ENCODE assay signal across 9 cellular contexts in the genomic region with DNA sequence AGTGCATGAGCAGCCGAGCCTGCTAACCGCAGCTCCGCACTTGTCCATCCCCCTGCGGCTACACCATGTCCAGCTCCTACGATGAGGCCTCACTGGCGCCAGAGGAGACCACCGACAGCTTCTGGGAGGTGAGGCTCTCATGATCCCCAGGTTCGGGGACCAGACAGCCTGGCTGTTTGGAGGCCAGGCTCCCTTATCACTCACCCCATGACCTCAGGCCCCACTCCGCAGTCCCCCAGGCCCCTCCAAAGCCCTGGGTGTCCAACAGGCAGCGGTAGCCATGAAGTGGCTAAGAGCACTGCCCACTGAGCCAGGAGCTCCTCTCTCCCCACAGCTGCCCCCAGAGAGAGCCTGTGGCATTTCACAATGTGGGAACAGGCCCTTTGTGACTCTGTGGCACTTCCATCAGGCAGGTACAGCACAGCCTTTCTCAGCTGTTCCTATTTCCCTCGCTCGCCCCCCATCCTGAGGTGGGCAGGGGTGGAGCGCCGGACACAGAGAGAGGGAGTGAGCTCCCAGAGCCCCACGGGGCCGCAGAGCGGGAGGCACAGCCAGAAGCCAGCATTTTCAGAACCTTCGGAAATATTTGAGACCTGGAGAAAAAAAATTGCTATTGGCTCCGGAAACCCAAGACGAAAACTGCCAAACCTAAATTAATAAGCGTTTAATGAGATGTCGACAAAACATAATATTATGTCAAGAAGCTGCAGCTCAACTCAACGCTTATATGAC. TPM values are rescaled to one million over a fixed set of nuclear protein-coding genes. Genes with fewer than 3 reads are reported as not detected.
A peak's percentile ranks its signal among the peaks of the same experiment; 100 is the strongest.
DNase-seq lines count a peak whose midpoint lies in the region; ATAC-seq, FAIRE-seq and TF ChIP-seq lines count a peak whose summit lies in the region.
"Had no signal": no experiment of that assay in that cellular context is flagged by ENCODE, and none has a peak within 500 bp of the region (broad histone marks: within the 10 kb centered on the region; RNA-seq: fewer than 3 reads in every experiment).

No MANE protein-coding gene starts in this region.

- H2AFZ ChIP-seq in OCI-LY3 (ENCODE audit: low read depth, low read length) = 0 out of 2 replicates have a peak overlapping the region, but pooled peaks have one; percentile 61

- peak overlapping the region; percentile 2 for H3K27ac ChIP-seq in CD4-positive, CD25-positive, alpha-beta regulatory T cell (ENCODE audit: insufficient read depth, low read length, poor library complexity, severe bottlenecking)
- no peak overlapping the region for H3K27ac ChIP-seq in OCI-LY3 (ENCODE audit: low read length)
- H3K27ac ChIP-seq in esophagus muscularis mucosa (replicated peaks in 1 of 4) = peak overlapping the region; percentile 63 to 72 (median 69)
- peak overlapping the region in 1 of 2 donors; percentile 29 for H3K27ac ChIP-seq in ovary

- H3K4me2 ChIP-seq in OCI-LY3 (ENCODE audit: low read length) = peak overlapping the region; percentile 77

- peak overlapping the region in 1 of 3 donors; percentile 46 for H3K27ac Mint-ChIP-seq in CD4-positive, CD25-positive, alpha-beta regulatory T cell
- H3K27ac Mint-ChIP-seq: activated naive CD8-positive, alpha-beta T cell treated with anti-CD3 and anti-CD28 coated beads, Interleukin-2, amount 10 ng/mL, durations not matched to agents 7 days and 5 days had no signal

- H3K4me1 ChIP-seq in CD4-positive, CD25-positive, alpha-beta regulatory T cell (ENCODE audit: control insufficient read depth, insufficient read depth, low read length, poor library complexity, severe bottlenecking) = peaks cover 5% of the 10 kb centered on the region
- H3K4me1 ChIP-seq in OCI-LY3 (ENCODE audit: low read length) (peaks cover 10% of the 10 kb centered on the region), esophagus muscularis mucosa (peaks cover 5 to 18% (median 14%) of the 10 kb centered on the region in 4 donors), ovary (ENCODE audit: insufficient read depth) (no peaks in the 10 kb centered on the region)

- TF ChIP-seq CTCF in OCI-LY3 (IDR thresholded peaks at IDR 0.05; ENCODE audit: low read depth, low read length) (no peak), esophagus muscularis mucosa (IDR thresholded peaks at IDR 0.05) (no peak), ovary (IDR thresholded peaks at IDR 0.05) (no peak)

- peaks cover 4% of the 10 kb centered on the region for H3K27me3 Mint-ChIP-seq in CD4-positive, CD25-positive, alpha-beta regulatory T cell
- H3K27me3 Mint-ChIP-seq: activated naive CD8-positive, alpha-beta T cell treated with anti-CD3 and anti-CD28 coated beads, Interleukin-2, amount 10 ng/mL, durations not matched to agents 7 days and 5 days had no signal

- H4K20me1 ChIP-seq in OCI-LY3 (ENCODE audit: insufficient read depth, low read length) = no peaks in the 10 kb centered on the region

- peak overlapping the region; percentile 49 for H3K9ac ChIP-seq in OCI-LY3 (ENCODE audit: low read length)

- H3K9me3 ChIP-seq in CD4-positive, CD25-positive, alpha-beta regulatory T cell (ENCODE audit: control insufficient read depth in 2 of 2, low read length in 2 of 2) = no peaks in the 10 kb centered on the region
- H3K9me3 ChIP-seq in OCI-LY3 (ENCODE audit: insufficient read depth, low read length) (no peaks in the 10 kb centered on the region), esophagus muscularis mucosa (no peaks in the 10 kb centered on the region), ovary (no peaks in the 10 kb centered on the region)

- ATAC-seq in CD4-positive, CD25-positive, alpha-beta regulatory T cell (ENCODE audit: low read depth in 2 of 2) = no peak
- no peak for ATAC-seq in GM18858 (IDR thresholded peaks at IDR 0.05; ENCODE audit: unreplicated experiment)

- H3K4me1 Mint-ChIP-seq in CD4-positive, CD25-positive, alpha-beta regulatory T cell = peaks cover 0 to 8% (median 1%) of the 10 kb centered on the region in 4 donors

- intact Hi-C loops in esophagus muscularis mucosa (cut with DNase I) = no loop called here
- intact Hi-C loops in ovary (cut with DNase I) = loop anchor here in 2 of 4 donors (5.0 kb wide), 1 partner anchor 81 kb away; no protein-coding TSS in a partner anchor

- WGBS in esophagus muscularis mucosa = 35% methylated on average over 14 of the region's 23 CpGs
- WGBS in ovary, 3 donors = 48 to 49% (median 48%) methylated on average over 22 to 23 of the region's 23 CpGs

- peak overlapping the region; percentile 62 for H3K4me3 ChIP-seq in CD4-positive, CD25-positive, alpha-beta regulatory T cell (ENCODE audit: low read depth, low read length)
- peak overlapping the region; percentile 73 for H3K4me3 ChIP-seq in OCI-LY3 (ENCODE audit: low read length)
- H3K4me3 ChIP-seq in esophagus muscularis mucosa = peak overlapping the region; percentile 36 to 49 (median 42)
- peak overlapping the region; percentile 23 for H3K4me3 ChIP-seq in ovary

- no peaks in the 10 kb centered on the region for H3K36me3 Mint-ChIP-seq in CD4-positive, CD25-positive, alpha-beta regulatory T cell
- H3K36me3 Mint-ChIP-seq: activated naive CD8-positive, alpha-beta T cell treated with anti-CD3 and anti-CD28 coated beads, Interleukin-2, amount 10 ng/mL, durations not matched to agents 7 days and 5 days had no signal

- TF ChIP-seq EP300 in esophagus muscularis mucosa (IDR thresholded peaks at IDR 0.05) (no peak), ovary (IDR thresholded peaks at IDR 0.05) (no peak)

- no peak overlapping the region for H3K4me3 Mint-ChIP-seq in CD4-positive, CD25-positive, alpha-beta regulatory T cell

- no peak for TF ChIP-seq POLR2A in esophagus muscularis mucosa (IDR thresholded peaks at IDR 0.05; ENCODE audit: low read depth)
- TF ChIP-seq POLR2A in ovary (IDR thresholded peaks at IDR 0.05) = no peak

- H3K27me3 ChIP-seq in CD4-positive, CD25-positive, alpha-beta regulatory T cell (ENCODE audit: control insufficient read depth, insufficient read depth, low read length) = no peaks in the 10 kb centered on the region
- no peaks in the 10 kb centered on the region for H3K27me3 ChIP-seq in OCI-LY3 (ENCODE audit: low read depth, low read length)
- no peaks in the 10 kb centered on the region for H3K27me3 ChIP-seq in esophagus muscularis mucosa
- H3K27me3 ChIP-seq in ovary = no peaks in the 10 kb centered on the region

- H3K9me3 Mint-ChIP-seq in CD4-positive, CD25-positive, alpha-beta regulatory T cell = no peaks in the 10 kb centered on the region
- H3K9me3 Mint-ChIP-seq: activated naive CD8-positive, alpha-beta T cell treated with anti-CD3 and anti-CD28 coated beads, Interleukin-2, amount 10 ng/mL, durations not matched to agents 7 days and 5 days had no signal

- FAIRE-seq in HTR-8/SVneo (lab: Jason Lieb, UNC) = no peak

- H3K36me3 ChIP-seq in CD4-positive, CD25-positive, alpha-beta regulatory T cell (ENCODE audit: control insufficient read depth, insufficient read depth, low read length) = no peaks in the 10 kb centered on the region
- H3K36me3 ChIP-seq in OCI-LY3 (replicated peaks; ENCODE audit: low read depth, low read length) (no peaks in the 10 kb centered on the region), esophagus muscularis mucosa (no peaks in the 10 kb centered on the region), ovary (no peaks in the 10 kb centered on the region)

- no peaks in the 10 kb centered on the region for H3K79me2 ChIP-seq in OCI-LY3 (ENCODE audit: low read length)

- DNase-seq in CD4-positive, CD25-positive, alpha-beta regulatory T cell = no peak
- no peak for DNase-seq in esophagus muscularis mucosa (ENCODE audit: extremely low spot score)
- DNase-seq in ovary = peak; percentile 40 to 66 (median 57)
- DNase-seq in HT-29 (ENCODE audit: low spot score) = no peak
- no peak for DNase-seq in HTR-8/SVneo (ENCODE audit: insufficient read length, low spot score)
- no peak for DNase-seq in DMS53 (lab: John Stamatoyannopoulos, UW)

RNA-seq across cellular contexts. Expression of a gene that starts 29.7 kb away (rescaled TPM):
- 0.35 TPM for total RNA-seq in CD4-positive, CD25-positive, alpha-beta regulatory T cell
- not detected for polyA plus RNA-seq in CD4-positive, CD25-positive, alpha-beta regulatory T cell
- total RNA-seq in esophagus muscularis mucosa (not detected), ovary (1 to 10 TPM in 1 of 7 donors, under 1 TPM in 4, not detected in 2; 0.24 to 1.6 (median 0.69) TPM)
- polyA plus RNA-seq in ovary = under 1 TPM in 1 of 2 donors, not detected in 1; 0.11 TPM
- total RNA-seq in HT-29 (2014; rRNA removed; shearing (Covaris generic)) = 55.1 and 59.6 TPM in 2 replicates
- total RNA-seq: activated naive CD8-positive, alpha-beta T cell treated with anti-CD3 and anti-CD28 coated beads, Interleukin-2, amount 10 ng/mL, durations not matched to agents 7 days and 5 days had no signal

Comparison
In these comparisons a context has a peak if more than half of its experiments do, and no peak if none do; other contexts are left out.
1. DNase-seq: peak in ovary (5 of 5); none in CD4-positive, CD25-positive, alpha-beta regulatory T cell (0 of 3), esophagus muscularis mucosa (single experiment), HT-29 (single experiment), HTR-8/SVneo (single experiment) and DMS53 (single experiment).
2. H3K4me3 ChIP-seq: peak in every context shown above with its lines; median percentile 73 in OCI-LY3; 62 in CD4-positive, CD25-positive, alpha-beta regulatory T cell; 42 in esophagus muscularis mucosa; 23 in ovary.
3. RNA of a gene that starts 29.7 kb away (total RNA-seq): 55.1 to 59.6 TPM in HT-29; 0.24 to 1.6 TPM in ovary, 0.35 TPM in CD4-positive, CD25-positive, alpha-beta regulatory T cell (single experiment) and not detected in esophagus muscularis mucosa; every median in the first group is over 10 times any median in the second.